8 cellular contexts compared by ENCODE assay signal in the genomic region with DNA sequence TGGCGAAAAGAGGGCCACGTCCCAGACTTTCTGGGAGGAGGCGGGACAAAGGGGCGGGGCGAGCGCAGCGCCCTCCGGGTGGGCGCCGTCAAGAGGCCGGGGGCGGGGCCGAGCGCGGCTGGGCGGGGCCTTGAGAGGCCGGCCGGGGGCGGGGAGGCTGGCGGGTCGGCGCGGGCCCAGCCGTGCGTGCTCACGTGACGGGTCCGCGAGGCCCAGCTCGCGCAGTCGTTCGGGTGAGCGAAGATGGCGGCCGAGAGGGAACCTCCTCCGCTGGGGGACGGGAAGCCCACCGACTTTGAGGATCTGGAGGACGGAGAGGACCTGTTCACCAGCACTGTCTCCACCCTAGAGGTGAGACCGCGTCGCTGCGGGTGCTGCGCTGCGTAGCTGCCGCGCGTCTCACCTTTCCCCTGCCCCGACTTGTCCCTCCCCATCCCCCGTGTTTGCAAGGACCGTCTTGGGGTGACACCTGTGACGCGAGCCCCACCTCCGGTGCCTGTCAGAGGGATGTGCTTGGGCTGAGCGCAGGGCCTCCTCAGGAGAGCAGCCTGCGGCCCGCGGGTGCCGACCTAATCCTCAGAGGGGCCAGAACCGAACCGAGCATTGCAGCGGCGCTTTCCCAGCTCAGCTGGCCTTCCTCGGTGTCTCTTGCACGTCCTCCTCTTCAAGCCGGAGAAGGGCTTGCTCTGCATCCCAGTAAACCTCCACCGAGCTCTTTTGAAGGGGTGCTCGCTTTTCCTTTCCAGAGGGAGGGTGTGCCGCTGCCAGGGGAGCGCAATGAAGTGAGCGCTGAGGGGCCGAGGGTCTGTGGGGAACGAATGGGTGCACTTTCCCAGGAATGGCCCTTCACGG. TPM values are rescaled to one million over a fixed set of nuclear protein-coding genes. Genes with fewer than 3 reads are reported as not detected.
DNase-seq lines count a peak whose midpoint lies in the region; ATAC-seq and TF ChIP-seq lines count a peak whose summit lies in the region.

A gene with protein sequence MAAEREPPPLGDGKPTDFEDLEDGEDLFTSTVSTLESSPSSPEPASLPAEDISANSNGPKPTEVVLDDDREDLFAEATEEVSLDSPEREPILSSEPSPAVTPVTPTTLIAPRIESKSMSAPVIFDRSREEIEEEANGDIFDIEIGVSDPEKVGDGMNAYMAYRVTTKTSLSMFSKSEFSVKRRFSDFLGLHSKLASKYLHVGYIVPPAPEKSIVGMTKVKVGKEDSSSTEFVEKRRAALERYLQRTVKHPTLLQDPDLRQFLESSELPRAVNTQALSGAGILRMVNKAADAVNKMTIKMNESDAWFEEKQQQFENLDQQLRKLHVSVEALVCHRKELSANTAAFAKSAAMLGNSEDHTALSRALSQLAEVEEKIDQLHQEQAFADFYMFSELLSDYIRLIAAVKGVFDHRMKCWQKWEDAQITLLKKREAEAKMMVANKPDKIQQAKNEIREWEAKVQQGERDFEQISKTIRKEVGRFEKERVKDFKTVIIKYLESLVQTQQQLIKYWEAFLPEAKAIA (plus strand): TSS at position 220 of the 852 bp plus-strand sequence. CDS start 24 bp downstream, at position 244.

- H3K27ac Mint-ChIP-seq in endothelial cell (ENCODE audit: unreplicated experiment), result peak within 1 kb of the TSS; percentile 98
- peak within 1 kb of the TSS; percentile 97 for H3K27ac Mint-ChIP-seq in mesothelial cell of epicardium

- peak within 1 kb of the TSS; percentile 92 for H3K27ac ChIP-seq in HL-60 (replicated peaks)
- H3K27ac ChIP-seq in OCI-LY1 (ENCODE audit: low read depth, low read length, poor library complexity, severe bottlenecking), result peak within 1 kb of the TSS; percentile 56

- 0 out of 2 replicates have a peak within 1 kb of the TSS, but pooled peaks have one; percentile 39 for H2AFZ ChIP-seq in OCI-LY1 (ENCODE audit: low read length)

- H3K9ac ChIP-seq in OCI-LY1 (ENCODE audit: low read length), result peak within 1 kb of the TSS; percentile 71

- H3K9me2 ChIP-seq in OCI-LY1 (ENCODE audit: low read depth, low read length), result no peaks in the 10 kb centered on the region

- H3K79me2 ChIP-seq in OCI-LY1 (ENCODE audit: insufficient read depth, low read length), result peaks cover 50% of the 10 kb centered on the region

- ATAC-seq in GM19463 (IDR thresholded peaks at IDR 0.05; ENCODE audit: unreplicated experiment), result peak; percentile 85

- no peaks in the 10 kb centered on the region for H3K9me3 Mint-ChIP-seq in endothelial cell (ENCODE audit: unreplicated experiment)
- peaks cover 6% of the 10 kb centered on the region for H3K9me3 Mint-ChIP-seq in mesothelial cell of epicardium

- peak within 1 kb of the TSS; percentile 76 for H3K4me2 ChIP-seq in OCI-LY1 (ENCODE audit: low read length)

- H3K4me3 Mint-ChIP-seq in endothelial cell (ENCODE audit: unreplicated experiment) (peak within 1 kb of the TSS; percentile 99), mesothelial cell of epicardium (peak within 1 kb of the TSS; percentile 98)

- H3F3A ChIP-seq in OCI-LY1 (ENCODE audit: insufficient read depth, low read length), result no peaks in the 10 kb centered on the region

- H3K27me3 ChIP-seq in HL-60 (ENCODE audit: insufficient read depth, poor library complexity, severe bottlenecking), result no peaks in the 10 kb centered on the region
- no peaks in the 10 kb centered on the region for H3K27me3 ChIP-seq in OCI-LY1 (ENCODE audit: insufficient read depth, low read length)

- H3K4me3 ChIP-seq in HL-60 (replicated peaks; ENCODE audit: insufficient read depth, low read length) (peak within 1 kb of the TSS; percentile 84), OCI-LY1 (ENCODE audit: low read depth, low read length, poor library complexity, severe bottlenecking) (peak within 1 kb of the TSS; percentile 73)

- no peaks in the 10 kb centered on the region for H4K20me1 ChIP-seq in OCI-LY1 (ENCODE audit: insufficient read depth, low read length)

- TF ChIP-seq CTCF in HL-60 (IDR thresholded peaks at IDR 0.05; ENCODE audit: insufficient read depth, low read length) (no peak), OCI-LY1 (IDR thresholded peaks at IDR 0.05; ENCODE audit: low read length) (no peak; the same call in 1 of the 2 replicates), endothelial cell (IDR thresholded peaks at IDR 0.05; ENCODE audit: unreplicated experiment) (no peak), mesothelial cell of epicardium (IDR thresholded peaks at IDR 0.05; ENCODE audit: unreplicated experiment) (peak; percentile 46)

- peaks cover 3% of the 10 kb centered on the region; the same call in 1 of the 2 replicates for H3K36me3 ChIP-seq in OCI-LY1 (ENCODE audit: insufficient read depth, low read length)

- DNase-seq in COR-L47 (lab: John Stamatoyannopoulos, UW), result peak; percentile 87
- peak; percentile 38 to 62 for DNase-seq in HL-60 (ENCODE audit: low read depth in 1 of 2, low spot score in 1 of 2)
- peak; percentile 89 for DNase-seq in activated CD8-positive, alpha-beta memory T cell treated with anti-CD3 and anti-CD28 coated beads, Interleukin-2, amount 50 U/mL, for 4 hours
- peak; percentile 98 for DNase-seq in endothelial cell (ENCODE audit: low spot score)
- DNase-seq in mesothelial cell of epicardium (ENCODE audit: low spot score in 2 of 2, unreplicated experiment in 2 of 2), result peak; percentile 88 to 93
- DNase-seq in stimulated activated CD8-positive, alpha-beta memory T cell treated with anti-CD3 and anti-CD28 coated beads, Interleukin-15, amount 100 ng/mL, for 48 hours (ENCODE audit: low read depth in 2 of 2), result peak; percentile 86 to 87

- H3K4me1 Mint-ChIP-seq in endothelial cell (ENCODE audit: unreplicated experiment) (peaks cover 33% of the 10 kb centered on the region), mesothelial cell of epicardium (peaks cover 30% of the 10 kb centered on the region)

- H3K36me3 Mint-ChIP-seq in endothelial cell (ENCODE audit: low read depth, unreplicated experiment) (peaks cover 5% of the 10 kb centered on the region), mesothelial cell of epicardium (peaks cover 11% of the 10 kb centered on the region)

- peaks cover 17% of the 10 kb centered on the region for H3K4me1 ChIP-seq in OCI-LY1 (ENCODE audit: insufficient read depth, low read length, severe bottlenecking)

- H3K9me3 ChIP-seq in OCI-LY1 (ENCODE audit: low read length), result no peaks in the 10 kb centered on the region

- peaks cover 13% of the 10 kb centered on the region for H3K27me3 Mint-ChIP-seq in endothelial cell (ENCODE audit: unreplicated experiment)
- no peaks in the 10 kb centered on the region for H3K27me3 Mint-ChIP-seq in mesothelial cell of epicardium (ENCODE audit: low read depth)

RNA-seq across cellular contexts. Expression of the gene that starts here (rescaled TPM):
- total RNA-seq in endothelial cell (ENCODE audit: unreplicated experiment) (90.5 TPM), mesothelial cell of epicardium (141 to 147 TPM (median 142 TPM) in 3 replicates)

Comparison
In these comparisons a context has a peak if more than half of its experiments do, and no peak if none do; other contexts are left out.
1. Peak in every context shown above with its lines: DNase-seq, ATAC-seq, H3K4me3 ChIP-seq and H3K27ac ChIP-seq.